Comparison of ENCODE assay signal across 22 cellular contexts in the genomic region with DNA sequence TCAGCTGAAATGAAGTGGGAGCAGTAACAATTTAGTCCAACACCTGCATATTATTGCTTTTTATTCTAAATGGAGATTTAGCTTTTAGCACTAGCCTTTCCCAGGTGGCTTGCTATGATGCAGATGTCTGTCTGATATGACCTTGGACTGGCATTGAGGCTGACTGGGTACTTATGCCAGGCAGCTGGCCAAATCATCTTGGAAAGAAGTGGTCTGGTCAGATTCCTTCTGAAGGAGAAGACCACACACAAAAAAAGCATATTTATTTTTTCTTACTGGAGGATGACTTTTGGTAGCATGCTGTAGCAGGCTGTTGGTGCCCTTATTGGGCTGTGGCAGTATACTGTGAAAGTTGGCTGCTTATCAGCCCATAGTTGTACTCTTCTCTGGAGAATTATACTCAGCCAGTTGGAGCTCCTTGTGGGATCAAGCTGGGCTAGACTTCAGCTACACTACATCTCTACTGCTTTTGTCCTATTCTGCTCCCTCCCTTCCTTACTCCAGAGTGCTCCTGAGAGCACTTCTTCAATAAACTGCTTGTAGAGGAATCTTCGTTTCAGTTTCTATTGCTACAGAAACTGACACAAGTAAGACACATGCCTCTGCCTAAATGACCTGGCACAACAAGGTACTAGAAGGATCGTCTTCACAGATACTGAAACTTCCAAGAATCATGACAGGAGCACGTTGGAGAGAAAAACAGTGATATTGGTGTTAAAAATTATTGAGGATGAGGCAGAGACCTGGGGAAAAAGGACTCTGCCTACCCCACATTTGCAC.
DNase-seq lines count a peak whose midpoint lies in the region; ATAC-seq lines count a peak whose summit lies in the region.
"Had no signal": no experiment of that assay in that cellular context is flagged by ENCODE, and none has a peak within 500 bp of the region (broad histone marks: within the 10 kb centered on the region; RNA-seq: fewer than 3 reads in every experiment).

No MANE protein-coding gene starts in this region.

- peaks cover 8% of the 10 kb centered on the region for H3K36me3 Mint-ChIP-seq in activated CD8-positive, alpha-beta memory T cell treated with anti-CD3 and anti-CD28 coated beads, Interleukin-2, amount 10 ng/mL, durations not matched to agents 7 days and 5 days
- H3K36me3 Mint-ChIP-seq in effector memory CD8-positive, alpha-beta T cell (ENCODE audit: insufficient read depth): no peaks in the 10 kb centered on the region
- H3K36me3 Mint-ChIP-seq in activated T-cell treated with anti-CD3 and anti-CD28 coated beads, Interleukin-2, amount 50 U/mL, for 24 hours (ENCODE audit: low read depth): no peaks in the 10 kb centered on the region
- H3K36me3 Mint-ChIP-seq: activated CD4-positive, alpha-beta memory T cell treated with anti-CD3 and anti-CD28 coated beads for 36 hours; brain had no signal

- H3K4me1 Mint-ChIP-seq in activated CD8-positive, alpha-beta memory T cell treated with anti-CD3 and anti-CD28 coated beads, Interleukin-2, amount 10 ng/mL, durations not matched to agents 7 days and 5 days: peaks cover 27% of the 10 kb centered on the region
- peaks cover 8 to 12% of the 10 kb centered on the region in 2 donors for H3K4me1 Mint-ChIP-seq in effector memory CD8-positive, alpha-beta T cell (ENCODE audit: low read depth in 2 of 2)
- H3K4me1 Mint-ChIP-seq in activated T-cell treated with anti-CD3 and anti-CD28 coated beads, Interleukin-2, amount 50 U/mL, for 24 hours (ENCODE audit: low read depth): peaks cover 30% of the 10 kb centered on the region

- H3K9me3 Mint-ChIP-seq in activated CD8-positive, alpha-beta memory T cell treated with anti-CD3 and anti-CD28 coated beads, Interleukin-2, amount 10 ng/mL, durations not matched to agents 7 days and 5 days (ENCODE audit: low read depth): no peaks in the 10 kb centered on the region
- no peaks in the 10 kb centered on the region for H3K9me3 Mint-ChIP-seq in effector memory CD8-positive, alpha-beta T cell
- H3K9me3 Mint-ChIP-seq in activated T-cell treated with anti-CD3 and anti-CD28 coated beads, Interleukin-2, amount 50 U/mL, for 24 hours: no peaks in the 10 kb centered on the region
- H3K9me3 Mint-ChIP-seq: activated CD4-positive, alpha-beta memory T cell treated with anti-CD3 and anti-CD28 coated beads for 36 hours; HFFc6 had no signal

- peaks cover 9% of the 10 kb centered on the region for H3K27me3 Mint-ChIP-seq in activated CD8-positive, alpha-beta memory T cell treated with anti-CD3 and anti-CD28 coated beads, Interleukin-2, amount 10 ng/mL, durations not matched to agents 7 days and 5 days
- no peaks in the 10 kb centered on the region for H3K27me3 Mint-ChIP-seq in effector memory CD8-positive, alpha-beta T cell
- peaks cover 18% of the 10 kb centered on the region for H3K27me3 Mint-ChIP-seq in activated T-cell treated with anti-CD3 and anti-CD28 coated beads, Interleukin-2, amount 50 U/mL, for 24 hours
- H3K27me3 Mint-ChIP-seq: activated CD4-positive, alpha-beta memory T cell treated with anti-CD3 and anti-CD28 coated beads for 36 hours had no signal

- CTCF ChIA-PET in activated CD8-positive, alpha-beta memory T cell treated with anti-CD3 and anti-CD28 coated beads, Interleukin-2, amount 10 ng/mL, durations not matched to agents 7 days and 5 days (lab: Charles Lee): no interaction called here

- ATAC-seq in activated CD8-positive, alpha-beta memory T cell treated with anti-CD3 and anti-CD28 coated beads, Interleukin-2, amount 10 ng/mL, durations not matched to agents 7 days and 5 days: peak; percentile 75
- peak; percentile 68 for ATAC-seq in GM19395 (IDR thresholded peaks at IDR 0.05; ENCODE audit: unreplicated experiment)
- ATAC-seq in HG03432 (IDR thresholded peaks at IDR 0.05; ENCODE audit: unreplicated experiment): peak; percentile 68
- ATAC-seq in effector memory CD8-positive, alpha-beta T cell (replicated peaks): no peak
- ATAC-seq in GM21360 (IDR thresholded peaks at IDR 0.05; ENCODE audit: unreplicated experiment): no peak
- ATAC-seq: activated T-cell treated with anti-CD3 and anti-CD28 coated beads, Interleukin-2, amount 50 U/mL, for 72 hours had no signal

- H3K4me3 Mint-ChIP-seq in activated CD8-positive, alpha-beta memory T cell treated with anti-CD3 and anti-CD28 coated beads, Interleukin-2, amount 10 ng/mL, durations not matched to agents 7 days and 5 days: peak overlapping the region; percentile 25
- H3K4me3 Mint-ChIP-seq in effector memory CD8-positive, alpha-beta T cell: peak overlapping the region; percentile 2 to 40
- H3K4me3 Mint-ChIP-seq in activated T-cell treated with anti-CD3 and anti-CD28 coated beads, Interleukin-2, amount 50 U/mL, for 24 hours: no peak overlapping the region
- H3K4me3 Mint-ChIP-seq: activated CD4-positive, alpha-beta memory T cell treated with anti-CD3 and anti-CD28 coated beads for 36 hours; brain; HFFc6 had no signal

- no peak for DNase-seq in activated CD8-positive, alpha-beta memory T cell treated with anti-CD3 and anti-CD28 coated beads, Interleukin-2, amount 10 ng/mL, durations not matched to agents 7 days and 5 days
- DNase-seq in activated CD8-positive, alpha-beta memory T cell treated with anti-CD3 and anti-CD28 coated beads for 24 hours: no peak
- no peak for DNase-seq in effector memory CD8-positive, alpha-beta T cell
- DNase-seq in activated T-cell treated with anti-CD3 and anti-CD28 coated beads, Interleukin-2, amount 50 U/mL, for 24 hours: no peak
- no peak for DNase-seq in amygdala (lab: John Stamatoyannopoulos, UW)
- DNase-seq: ACHN; activated CD4-positive, alpha-beta memory T cell treated with anti-CD3 and anti-CD28 coated beads for 36 hours; activated T-cell treated with anti-CD3 and anti-CD28 coated beads, Interleukin-2, amount 50 U/mL, for 72 hours; DMS153; HFFc6; islet precursor cell; MV-4-11; NCI-H2227 treated with DMSO at 0.1 percent for 48 hours; NK-92 treated with Interleukin-12 subunit alpha and Interleukin-12 subunit beta, amount 100 ng/mL, for 24 hours; ovary; stimulated activated CD4-positive, alpha-beta T cell treated with anti-CD3 and anti-CD28 coated beads, Interleukin-1b, Interleukin-23, amount 100 ng/mL, for 48 hours; SW 1271 had no signal

- H3K27ac Mint-ChIP-seq in activated CD8-positive, alpha-beta memory T cell treated with anti-CD3 and anti-CD28 coated beads, Interleukin-2, amount 10 ng/mL, durations not matched to agents 7 days and 5 days: peak overlapping the region; percentile 6
- no peak overlapping the region for H3K27ac Mint-ChIP-seq in effector memory CD8-positive, alpha-beta T cell
- no peak overlapping the region for H3K27ac Mint-ChIP-seq in activated T-cell treated with anti-CD3 and anti-CD28 coated beads, Interleukin-2, amount 50 U/mL, for 24 hours
- H3K27ac Mint-ChIP-seq: activated CD4-positive, alpha-beta memory T cell treated with anti-CD3 and anti-CD28 coated beads for 36 hours; activated naive CD4-positive, alpha-beta T cell treated with anti-CD3 and anti-CD28 coated beads, Interleukin-2, amount 50 U/mL, for 72 hours; activated T-cell treated with anti-CD3 and anti-CD28 coated beads, Interleukin-2, amount 50 U/mL, for 72 hours; brain; HFFc6 had no signal

Comparison
In these comparisons a context has a peak if more than half of its experiments do, and no peak if none do; other contexts are left out.
1. ATAC-seq: peak in activated CD8-positive, alpha-beta memory T cell treated with anti-CD3 and anti-CD28 coated beads, Interleukin-2, amount 10 ng/mL, durations not matched to agents 7 days and 5 days (single experiment), GM19395 (single experiment) and HG03432 (single experiment); none in effector memory CD8-positive, alpha-beta T cell (single experiment) and GM21360 (single experiment).